17 cellular contexts compared by ENCODE assay signal in genomic region chr2:158518083-158518482, GRCh38.
DNase-seq lines count a peak whose midpoint lies in the region; TF ChIP-seq lines count a peak whose summit lies in the region.
"Had no signal": no experiment of that assay in that cellular context is flagged by ENCODE, and none has a peak within 500 bp of the region (broad histone marks: within the 10 kb centered on the region; RNA-seq: fewer than 3 reads in every experiment).

No MANE protein-coding gene starts in this region.

- 84% methylated on average over 3 of the region's 3 CpGs for WGBS in sigmoid colon, 2 donors

- H3K4me3 ChIP-seq in foreskin fibroblast (ENCODE audit: low read depth in 1 of 2, low read length in 2 of 2) (no peak overlapping the region), sigmoid colon (no peak overlapping the region), H7 (ENCODE audit: insufficient read depth, low read depth, low read length) (no peak overlapping the region)
- H3K4me3 ChIP-seq: GM12878, hepatocyte, left lung had no signal

- intact Hi-C loops in sigmoid colon (cut with DNase I), result no loop called here

- no peaks in the 10 kb centered on the region for H3K27me3 ChIP-seq in sigmoid colon
- no peaks in the 10 kb centered on the region for H3K27me3 ChIP-seq in H7 (ENCODE audit: control insufficient read depth, insufficient read depth, low read length)
- H3K27me3 ChIP-seq: hepatocyte, left lung had no signal

- H3K4me1 ChIP-seq in sigmoid colon, result no peaks in the 10 kb centered on the region
- H3K4me1 ChIP-seq: left lung had no signal

- no peak overlapping the region for H3K27ac ChIP-seq in sigmoid colon
- H3K27ac ChIP-seq: hepatocyte, left lung had no signal

- TF ChIP-seq CTCF in foreskin fibroblast (IDR thresholded peaks at IDR 0.05; ENCODE audit: low read depth, low read length) (no peak), sigmoid colon (IDR thresholded peaks at IDR 0.05) (no peak)

- no peak for TF ChIP-seq EP300 in sigmoid colon (IDR thresholded peaks at IDR 0.05)

- H3K9me3 ChIP-seq in sigmoid colon, result no peaks in the 10 kb centered on the region
- H3K9me3 ChIP-seq: left lung had no signal

- DNase-seq in NOMO-1 (lab: John Stamatoyannopoulos, UW; ENCODE audit: unreplicated experiment in 2 of 2) (peak; percentile 3 to 29), NOMO-1 treated with dmso at 0.1 percent for 144 hours (lab: John Stamatoyannopoulos, UW; ENCODE audit: unreplicated experiment) (no peak), NOMO-1 treated with DMSO at 0.1 percent for 48 hours (lab: John Stamatoyannopoulos, UW; ENCODE audit: unreplicated experiment) (peak; percentile 47), foreskin fibroblast (peak; percentile 40 to 69), sigmoid colon (peak; percentile 61), NCI-H187 (lab: John Stamatoyannopoulos, UW) (no peak), H7 (no peak)
- DNase-seq in activated CD4-positive, CD25-positive, alpha-beta regulatory T cell treated with anti-CD3 and anti-CD28 coated beads, Interleukin-2, amount 50 U/mL, for 72 hours, result no peak
- DNase-seq: activated CD4-positive, alpha-beta T cell treated with anti-CD3 and anti-CD28 coated beads, Interleukin-2, amount 10 ng/mL, durations not matched to agents 24 days and 14 days; DMS79; effector CD4-positive, alpha-beta T cell; Kasumi-1; left lung; NCI-H2171; T-helper 2 cell had no signal

- H3K36me3 ChIP-seq in sigmoid colon (no peaks in the 10 kb centered on the region), H7 (replicated peaks; ENCODE audit: control insufficient read depth, insufficient read depth, low read length) (no peaks in the 10 kb centered on the region)

- TF ChIP-seq POLR2A in sigmoid colon (IDR thresholded peaks at IDR 0.05), result no peak

Comparison
In these comparisons a context has a peak if more than half of its experiments do, and no peak if none do; other contexts are left out.
1. DNase-seq: peak in NOMO-1 (2 of 2), NOMO-1 treated with DMSO at 0.1 percent for 48 hours (single experiment), foreskin fibroblast (2 of 2) and sigmoid colon (single experiment); none in NOMO-1 treated with dmso at 0.1 percent for 144 hours (single experiment), activated CD4-positive, CD25-positive, alpha-beta regulatory T cell treated with anti-CD3 and anti-CD28 coated beads, Interleukin-2, amount 50 U/mL, for 72 hours (single experiment), NCI-H187 (0 of 2) and H7 (single experiment).